In the genomic region with DNA sequence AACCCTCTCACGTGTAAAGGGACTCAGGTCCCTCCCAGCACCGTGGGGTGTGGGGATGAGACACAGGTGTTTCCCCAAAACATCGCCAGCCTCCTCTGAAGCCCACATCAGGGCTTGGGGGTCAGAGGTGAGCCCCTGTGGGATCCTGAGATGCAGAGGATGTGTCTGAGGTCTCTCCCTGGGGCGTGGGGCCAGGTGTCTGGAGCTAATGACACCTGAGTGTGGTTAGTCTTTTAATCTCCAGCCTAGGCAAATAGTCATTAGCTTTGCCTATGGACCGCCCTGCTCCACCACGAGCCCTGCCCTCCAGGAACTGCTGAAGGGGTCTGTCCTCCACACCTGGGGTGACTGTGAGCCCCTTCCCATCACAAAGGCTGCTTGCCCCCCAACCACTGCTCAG, we compare ENCODE assay signal across 26 cellular contexts. TPM values are rescaled to one million over a fixed set of nuclear protein-coding genes. Genes with fewer than 3 reads are reported as not detected.
DNase-seq lines count a peak whose midpoint lies in the region; ATAC-seq and TF ChIP-seq lines count a peak whose summit lies in the region.
"Had no signal": no experiment of that assay in that cellular context is flagged by ENCODE, and none has a peak within 500 bp of the region (broad histone marks: within the 10 kb centered on the region; RNA-seq: fewer than 3 reads in every experiment).

No MANE protein-coding gene starts in this region.

- no peaks in the 10 kb centered on the region for H3K9me3 Mint-ChIP-seq in CD8-positive, alpha-beta T cell
- H3K9me3 Mint-ChIP-seq: activated CD4-positive, alpha-beta T cell treated with anti-CD3 and anti-CD28 coated beads, Interleukin-2, amount 10 ng/mL, durations not matched to agents 7 days and 5 days; activated naive CD8-positive, alpha-beta T cell treated with anti-CD3 and anti-CD28 coated beads for 36 hours; central memory CD8-positive, alpha-beta T cell; HFFc6 had no signal

- no peak for DNase-seq in CD8-positive, alpha-beta T cell
- DNase-seq in NAMALWA (ENCODE audit: low spot score) (peak; percentile 34), SW480 (ENCODE audit: low spot score) (peak; percentile 62), left colon (peak in 1 of 2 donors; percentile 63), COLO829 (ENCODE audit: low spot score) (no peak), DMS53 treated with DMSO at 0.1 percent for 48 hours (lab: John Stamatoyannopoulos, UW; ENCODE audit: unreplicated experiment) (no peak), SKM-1 (lab: John Stamatoyannopoulos, UW; ENCODE audit: unreplicated experiment) (no peak)
- DNase-seq: ACHN; activated CD4-positive, alpha-beta T cell treated with anti-CD3 and anti-CD28 coated beads, Interleukin-2, amount 10 ng/mL, durations not matched to agents 7 days and 5 days; activated naive CD8-positive, alpha-beta T cell treated with anti-CD3 and anti-CD28 coated beads for 36 hours; dorsolateral prefrontal cortex; HFFc6; KBM-7; mesenchymal stem cell; NCI-H1694; NCI-H524; occipital lobe; retina; stimulated activated CD4-positive, alpha-beta T cell treated with anti-CD3 and anti-CD28 coated beads, Interleukin-2, amount 100 ng/mL, for 24 hours; T-helper 9 cell had no signal

- intact Hi-C loops in CD8-positive, alpha-beta T cell (cut with DNase I, micrococcal nuclease), result no loop called here
- intact Hi-C loops in left colon (cut with DNase I, micrococcal nuclease), result no loop called here

- no peak overlapping the region for H3K4me3 Mint-ChIP-seq in CD8-positive, alpha-beta T cell
- H3K4me3 Mint-ChIP-seq: activated CD4-positive, alpha-beta T cell treated with anti-CD3 and anti-CD28 coated beads, Interleukin-2, amount 10 ng/mL, durations not matched to agents 7 days and 5 days; activated naive CD8-positive, alpha-beta T cell treated with anti-CD3 and anti-CD28 coated beads for 36 hours; central memory CD8-positive, alpha-beta T cell; HFFc6 had no signal

- no peak overlapping the region for H3K4me3 ChIP-seq in CD8-positive, alpha-beta T cell (ENCODE audit: low read depth, low read length)
- H3K4me3 ChIP-seq: BLaER1 treated with 17β-estradiol and CSF1 and Interleukin-3, amounts not matched to agents 10 nM and 100 nM; dorsolateral prefrontal cortex; smooth muscle cell; suprapubic skin had no signal

- H3K9me3 ChIP-seq in CD8-positive, alpha-beta T cell (ENCODE audit: low read length), result no peaks in the 10 kb centered on the region
- H3K9me3 ChIP-seq: BLaER1 treated with 17β-estradiol and CSF1 and Interleukin-3, amounts not matched to agents 10 nM and 100 nM; suprapubic skin had no signal

- no peak overlapping the region for H3K27ac ChIP-seq in CD8-positive, alpha-beta T cell (ENCODE audit: low read depth, low read length)
- H3K27ac ChIP-seq: BLaER1 treated with 17β-estradiol and CSF1 and Interleukin-3, amounts not matched to agents 10 nM and 100 nM; dorsolateral prefrontal cortex; suprapubic skin had no signal

- POLR2A ChIA-PET in CD8-positive, alpha-beta T cell (lab: Charles Lee), result no interaction called here

- H3K36me3 ChIP-seq in CD8-positive, alpha-beta T cell (ENCODE audit: insufficient read depth, low read length), result no peaks in the 10 kb centered on the region
- H3K36me3 ChIP-seq: BLaER1 treated with 17β-estradiol and CSF1 and Interleukin-3, amounts not matched to agents 10 nM and 100 nM; suprapubic skin had no signal

- CTCF ChIA-PET in CD8-positive, alpha-beta T cell (lab: Charles Lee), result interaction anchor here (0.6 to 0.9 kb wide), 2 partner anchors 28 to 49 kb away, joined by 3 read pairs; partner anchors contain the start of gene HELZ2

- H3K27ac Mint-ChIP-seq in CD8-positive, alpha-beta T cell, result no peak overlapping the region
- H3K27ac Mint-ChIP-seq: activated naive CD8-positive, alpha-beta T cell treated with anti-CD3 and anti-CD28 coated beads for 36 hours; HFFc6 had no signal

- ATAC-seq in CD8-positive, alpha-beta T cell, result peak; percentile 67
- peak; percentile 31 for ATAC-seq in left colon
- no peak for ATAC-seq in HG02798 (IDR thresholded peaks at IDR 0.05; ENCODE audit: poor library complexity, unreplicated experiment)
- ATAC-seq: Right ventricle myocardium inferior had no signal

- H3K4me1 ChIP-seq in CD8-positive, alpha-beta T cell (ENCODE audit: insufficient read depth, low read length), result peaks cover 4% of the 10 kb centered on the region

- H3K27me3 Mint-ChIP-seq in CD8-positive, alpha-beta T cell (ENCODE audit: low read depth), result peaks cover 6% of the 10 kb centered on the region

- H3K36me3 Mint-ChIP-seq in CD8-positive, alpha-beta T cell, result no peaks in the 10 kb centered on the region
- H3K36me3 Mint-ChIP-seq: activated naive CD8-positive, alpha-beta T cell treated with anti-CD3 and anti-CD28 coated beads for 36 hours had no signal

- no peak for TF ChIP-seq CTCF in CD8-positive, alpha-beta T cell (IDR thresholded peaks at IDR 0.05)

- peaks cover 5% of the 10 kb centered on the region for H3K4me1 Mint-ChIP-seq in CD8-positive, alpha-beta T cell (ENCODE audit: low read depth)
- H3K4me1 Mint-ChIP-seq: activated CD4-positive, alpha-beta T cell treated with anti-CD3 and anti-CD28 coated beads, Interleukin-2, amount 10 ng/mL, durations not matched to agents 7 days and 5 days had no signal

- H3K27me3 ChIP-seq in CD8-positive, alpha-beta T cell (ENCODE audit: insufficient read depth, low read length), result no peaks in the 10 kb centered on the region

RNA-seq across cellular contexts. Expression of gene SRMS, which starts 1.7 kb away (rescaled TPM):
- total RNA-seq in CD8-positive, alpha-beta T cell, result not detected
- total RNA-seq in left colon, result 1 to 10 TPM; 2.4 to 4.6 TPM
- total RNA-seq: activated CD4-positive, alpha-beta T cell treated with anti-CD3 and anti-CD28 coated beads, Interleukin-2, amount 10 ng/mL, durations not matched to agents 7 days and 5 days; activated naive CD8-positive, alpha-beta T cell treated with anti-CD3 and anti-CD28 coated beads for 36 hours; dorsolateral prefrontal cortex; HFFc6; occipital lobe; Right ventricle myocardium inferior; smooth muscle cell had no signal

RNA-seq across cellular contexts. Expression of gene FNDC11, which starts 8.1 kb away (rescaled TPM):
- under 1 TPM; 0.50 to 0.52 TPM for total RNA-seq in CD8-positive, alpha-beta T cell
- under 1 TPM in 1 of 2 donors, not detected in 1; 0.42 TPM for total RNA-seq in left colon
- total RNA-seq: HFFc6 had no signal

RNA-seq across cellular contexts. Expression of gene PTK6, which starts 8.6 kb away (rescaled TPM):
- total RNA-seq in CD8-positive, alpha-beta T cell, result under 1 TPM; 0.11 to 0.14 TPM
- total RNA-seq in left colon, result 100 to 1,000 TPM in 1 of 2 donors, 10 to 100 TPM in 1; 85.7 to 117 TPM
- total RNA-seq: smooth muscle cell had no signal

RNA-seq across cellular contexts. Expression of gene PPDPF, which starts 25.2 kb away (rescaled TPM):
- total RNA-seq in CD8-positive, alpha-beta T cell, result 100 to 1,000 TPM; 284 to 287 TPM
- 100 to 1,000 TPM; 554 to 564 TPM for total RNA-seq in left colon

RNA-seq across cellular contexts. Expression of gene HELZ2, which starts 28.2 kb away (rescaled TPM):
- total RNA-seq in CD8-positive, alpha-beta T cell, result 10 to 100 TPM; 43.3 to 48.0 TPM
- total RNA-seq in left colon, result 10 to 100 TPM; 39.2 to 43.0 TPM

Comparison
In these comparisons a context has a peak if more than half of its experiments do, and no peak if none do; other contexts are left out.
1. DNase-seq: peak in NAMALWA (single experiment) and SW480 (single experiment); none in CD8-positive, alpha-beta T cell (0 of 7), COLO829 (single experiment), DMS53 treated with DMSO at 0.1 percent for 48 hours (single experiment) and SKM-1 (single experiment).
2. RNA of gene PTK6, which starts 8.6 kb away (total RNA-seq): 85.7 to 117 TPM in left colon; 0.11 to 0.14 TPM in CD8-positive, alpha-beta T cell; every median in the first group is over 10 times any median in the second.